1 cellular context compared by ENCODE assay signal in the genomic region with DNA sequence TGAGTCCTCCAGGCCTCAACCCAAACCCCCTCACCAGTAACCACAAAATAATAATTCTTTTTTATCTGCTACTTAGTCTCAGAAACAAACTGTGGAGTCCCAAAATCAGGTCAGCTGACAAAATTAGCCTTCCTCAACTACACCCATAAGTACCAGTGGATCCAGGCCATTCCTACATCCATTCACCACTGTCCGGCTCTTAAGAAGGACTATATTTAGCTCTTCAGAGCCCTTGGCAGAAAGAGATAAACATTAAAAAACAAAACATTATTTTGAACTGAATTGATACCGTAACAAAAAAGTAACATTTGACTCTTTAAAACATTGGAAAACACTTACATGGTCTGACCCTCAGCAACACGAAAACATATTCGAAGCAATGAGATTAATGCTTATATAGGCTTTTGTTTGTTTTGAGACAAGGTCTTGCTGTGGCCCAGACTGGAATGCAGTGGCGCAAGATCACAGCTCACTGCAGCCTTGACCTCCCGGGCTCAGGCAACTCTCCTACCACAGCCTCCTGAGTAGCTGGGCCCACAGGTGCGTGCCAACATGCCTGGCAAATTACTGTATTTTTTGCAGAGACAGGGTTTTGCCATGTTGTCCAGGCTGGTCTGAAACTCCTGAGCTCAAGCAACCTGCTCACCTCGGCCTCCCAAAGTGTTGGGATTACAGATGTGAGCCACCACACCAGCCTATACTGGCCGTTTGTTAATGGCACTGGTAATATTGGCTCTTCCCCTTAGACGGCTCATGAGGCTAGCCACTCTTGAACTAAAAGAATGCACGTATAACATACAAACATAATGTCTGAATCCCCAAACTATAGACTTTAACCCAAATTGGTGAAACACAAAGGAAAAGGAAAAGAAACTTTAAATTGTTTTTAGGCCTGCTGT.
TF ChIP-seq lines count a peak whose summit lies in the region.

No MANE protein-coding gene starts in this region.

TF ChIP-seq in HepG2, 621 proteins besides CTCF, POLR2A, EP300 and RAD21 (continued from another document and continues in another):
- TF ChIP-seq ETV6 (CRISPR knock-in tag; conservative IDR thresholded peaks at IDR 0.05) (no peak), HOXA7 (CRISPR knock-in tag; IDR thresholded peaks at IDR 0.05) (no peak), SAFB2 (CRISPR knock-in tag; IDR thresholded peaks at IDR 0.05; ENCODE audit: borderline replicate concordance, low read depth) (no peak), ZSCAN29 (CRISPR knock-in tag; conservative IDR thresholded peaks at IDR 0.05) (0 out of 2 replicates have a peak, but pooled peaks have one; percentile 62), AKAP8 (CRISPR knock-in tag; IDR thresholded peaks at IDR 0.05) (no peak), ZNF572 (CRISPR knock-in tag; IDR thresholded peaks at IDR 0.05) (no peak), KMT2A (CRISPR knock-in tag; IDR thresholded peaks at IDR 0.05) (peak; percentile 66; the same call in 1 of the 2 replicates), RXRA (CRISPR knock-in tag; IDR thresholded peaks at IDR 0.05) (peak; percentile 99), ZZZ3 (CRISPR knock-in tag; IDR thresholded peaks at IDR 0.05; ENCODE audit: borderline replicate concordance) (no peak), AGO2 (optimal IDR thresholded peaks at IDR 0.05; ENCODE audit: low read depth, low read length) (no peak), SAP130 (CRISPR knock-in tag; IDR thresholded peaks at IDR 0.05; ENCODE audit: low read depth) (peak; percentile 77), TBX2 (CRISPR knock-in tag; IDR thresholded peaks at IDR 0.05; ENCODE audit: borderline replicate concordance) (peak; percentile 89), RELA (CRISPR knock-in tag; IDR thresholded peaks at IDR 0.05) (no peak), DNMT1 (CRISPR knock-in tag; IDR thresholded peaks at IDR 0.05) (no peak), BORCS8-MEF2B (CRISPR knock-in tag; IDR thresholded peaks at IDR 0.05) (peak; percentile 71; the same call in 1 of the 2 replicates), ZKSCAN1 (IDR thresholded peaks at IDR 0.05; ENCODE audit: low read length) (peak; percentile 27; the same call in 1 of the 2 replicates), CC2D1A (CRISPR knock-in tag; IDR thresholded peaks at IDR 0.05) (0 out of 2 replicates have a peak, but pooled peaks have one; percentile 50), POGZ (CRISPR knock-in tag; IDR thresholded peaks at IDR 0.05) (peak; percentile 96), ZNF331 (CRISPR knock-in tag; IDR thresholded peaks at IDR 0.05) (peak; percentile 86), HOXD1 (CRISPR knock-in tag; IDR thresholded peaks at IDR 0.05) (peak; percentile 62; the same call in 1 of the 2 replicates), ADNP (CRISPR knock-in tag; IDR thresholded peaks at IDR 0.05) (0 out of 2 replicates have a peak, but pooled peaks have one; percentile 31), ZNF644 (CRISPR knock-in tag; IDR thresholded peaks at IDR 0.05; ENCODE audit: low read depth) (peak; percentile 96), MEIS2 (CRISPR knock-in tag; IDR thresholded peaks at IDR 0.05) (peak; percentile 79), RFXAP (CRISPR knock-in tag; IDR thresholded peaks at IDR 0.05; ENCODE audit: borderline replicate concordance) (peak; percentile 79; the same call in 1 of the 2 replicates), ZNF446 (CRISPR knock-in tag; IDR thresholded peaks at IDR 0.05) (no peak), ZNF263 (CRISPR knock-in tag; IDR thresholded peaks at IDR 0.05) (no peak), JUND (CRISPR knock-in tag; IDR thresholded peaks at IDR 0.05) (no peak), YEATS4 (CRISPR knock-in tag; IDR thresholded peaks at IDR 0.05; ENCODE audit: borderline replicate concordance) (peak; percentile 40; the same call in 1 of the 2 replicates), HNF4A (CRISPR knock-in tag; IDR thresholded peaks at IDR 0.05) (peak; percentile 85), SMYD3 (CRISPR knock-in tag; IDR thresholded peaks at IDR 0.05) (peak; percentile 22; the same call in 1 of the 2 replicates), RBFOX2 (IDR thresholded peaks at IDR 0.05; ENCODE audit: low read depth, low read length) (no peak), PRMT3 (CRISPR knock-in tag; IDR thresholded peaks at IDR 0.05; ENCODE audit: borderline replicate concordance, low read depth) (no peak)
- TF ChIP-seq, protein P1, sequence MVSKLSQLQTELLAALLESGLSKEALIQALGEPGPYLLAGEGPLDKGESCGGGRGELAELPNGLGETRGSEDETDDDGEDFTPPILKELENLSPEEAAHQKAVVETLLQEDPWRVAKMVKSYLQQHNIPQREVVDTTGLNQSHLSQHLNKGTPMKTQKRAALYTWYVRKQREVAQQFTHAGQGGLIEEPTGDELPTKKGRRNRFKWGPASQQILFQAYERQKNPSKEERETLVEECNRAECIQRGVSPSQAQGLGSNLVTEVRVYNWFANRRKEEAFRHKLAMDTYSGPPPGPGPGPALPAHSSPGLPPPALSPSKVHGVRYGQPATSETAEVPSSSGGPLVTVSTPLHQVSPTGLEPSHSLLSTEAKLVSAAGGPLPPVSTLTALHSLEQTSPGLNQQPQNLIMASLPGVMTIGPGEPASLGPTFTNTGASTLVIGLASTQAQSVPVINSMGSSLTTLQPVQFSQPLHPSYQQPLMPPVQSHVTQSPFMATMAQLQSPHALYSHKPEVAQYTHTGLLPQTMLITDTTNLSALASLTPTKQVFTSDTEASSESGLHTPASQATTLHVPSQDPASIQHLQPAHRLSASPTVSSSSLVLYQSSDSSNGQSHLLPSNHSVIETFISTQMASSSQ (IDR thresholded peaks at IDR 0.05; ENCODE audit: low read depth): 0 out of 2 replicates have a peak, but pooled peaks have one; percentile 42
- TF ChIP-seq, protein P1 (CRISPR knock-in tag; IDR thresholded peaks at IDR 0.05; ENCODE audit: borderline replicate concordance): peak; percentile 69; the same call in 1 of the 2 replicates
- TF ChIP-seq, protein P2, sequence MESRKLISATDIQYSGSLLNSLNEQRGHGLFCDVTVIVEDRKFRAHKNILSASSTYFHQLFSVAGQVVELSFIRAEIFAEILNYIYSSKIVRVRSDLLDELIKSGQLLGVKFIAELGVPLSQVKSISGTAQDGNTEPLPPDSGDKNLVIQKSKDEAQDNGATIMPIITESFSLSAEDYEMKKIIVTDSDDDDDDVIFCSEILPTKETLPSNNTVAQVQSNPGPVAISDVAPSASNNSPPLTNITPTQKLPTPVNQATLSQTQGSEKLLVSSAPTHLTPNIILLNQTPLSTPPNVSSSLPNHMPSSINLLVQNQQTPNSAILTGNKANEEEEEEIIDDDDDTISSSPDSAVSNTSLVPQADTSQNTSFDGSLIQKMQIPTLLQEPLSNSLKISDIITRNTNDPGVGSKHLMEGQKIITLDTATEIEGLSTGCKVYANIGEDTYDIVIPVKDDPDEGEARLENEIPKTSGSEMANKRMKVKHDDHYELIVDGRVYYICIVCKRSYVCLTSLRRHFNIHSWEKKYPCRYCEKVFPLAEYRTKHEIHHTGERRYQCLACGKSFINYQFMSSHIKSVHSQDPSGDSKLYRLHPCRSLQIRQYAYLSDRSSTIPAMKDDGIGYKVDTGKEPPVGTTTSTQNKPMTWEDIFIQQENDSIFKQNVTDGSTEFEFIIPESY (CRISPR knock-in tag; IDR thresholded peaks at IDR 0.05): peak; percentile 68; the same call in 1 of the 2 replicates
- TF ChIP-seq, protein P3, sequence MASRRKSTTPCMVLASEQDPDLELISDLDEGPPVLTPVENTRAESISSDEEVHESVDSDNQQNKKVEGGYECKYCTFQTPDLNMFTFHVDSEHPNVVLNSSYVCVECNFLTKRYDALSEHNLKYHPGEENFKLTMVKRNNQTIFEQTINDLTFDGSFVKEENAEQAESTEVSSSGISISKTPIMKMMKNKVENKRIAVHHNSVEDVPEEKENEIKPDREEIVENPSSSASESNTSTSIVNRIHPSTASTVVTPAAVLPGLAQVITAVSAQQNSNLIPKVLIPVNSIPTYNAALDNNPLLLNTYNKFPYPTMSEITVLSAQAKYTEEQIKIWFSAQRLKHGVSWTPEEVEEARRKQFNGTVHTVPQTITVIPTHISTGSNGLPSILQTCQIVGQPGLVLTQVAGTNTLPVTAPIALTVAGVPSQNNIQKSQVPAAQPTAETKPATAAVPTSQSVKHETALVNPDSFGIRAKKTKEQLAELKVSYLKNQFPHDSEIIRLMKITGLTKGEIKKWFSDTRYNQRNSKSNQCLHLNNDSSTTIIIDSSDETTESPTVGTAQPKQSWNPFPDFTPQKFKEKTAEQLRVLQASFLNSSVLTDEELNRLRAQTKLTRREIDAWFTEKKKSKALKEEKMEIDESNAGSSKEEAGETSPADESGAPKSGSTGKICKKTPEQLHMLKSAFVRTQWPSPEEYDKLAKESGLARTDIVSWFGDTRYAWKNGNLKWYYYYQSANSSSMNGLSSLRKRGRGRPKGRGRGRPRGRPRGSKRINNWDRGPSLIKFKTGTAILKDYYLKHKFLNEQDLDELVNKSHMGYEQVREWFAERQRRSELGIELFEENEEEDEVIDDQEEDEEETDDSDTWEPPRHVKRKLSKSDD (CRISPR knock-in tag; IDR thresholded peaks at IDR 0.05; ENCODE audit: low read depth): peak; percentile 53; the same call in 1 of the 2 replicates
- TF ChIP-seq, protein P4, sequence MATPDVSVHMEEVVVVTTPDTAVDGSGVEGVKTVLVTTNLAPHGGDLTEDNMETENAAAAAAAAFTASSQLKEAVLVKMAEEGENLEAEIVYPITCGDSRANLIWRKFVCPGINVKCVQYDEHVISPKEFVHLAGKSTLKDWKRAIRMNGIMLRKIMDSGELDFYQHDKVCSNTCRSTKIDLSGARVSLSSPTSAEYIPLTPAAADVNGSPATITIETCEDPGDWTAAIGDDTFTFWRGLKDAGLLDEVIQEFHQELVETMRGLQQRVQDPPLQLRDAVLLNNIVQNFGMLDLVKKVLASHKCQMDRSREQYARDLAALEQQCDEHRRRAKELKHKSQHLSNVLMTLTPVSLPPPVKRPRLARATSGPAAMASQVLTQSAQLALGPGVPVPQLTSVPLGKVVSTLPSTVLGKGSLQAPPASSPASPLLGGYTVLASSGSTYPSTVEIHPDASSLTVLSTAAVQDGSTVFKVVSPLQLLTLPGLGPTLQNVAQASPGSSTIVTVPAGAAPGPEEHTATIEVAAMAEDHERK (CRISPR knock-in tag; IDR thresholded peaks at IDR 0.05; ENCODE audit: low read depth): no peak
- TF ChIP-seq, protein P5, sequence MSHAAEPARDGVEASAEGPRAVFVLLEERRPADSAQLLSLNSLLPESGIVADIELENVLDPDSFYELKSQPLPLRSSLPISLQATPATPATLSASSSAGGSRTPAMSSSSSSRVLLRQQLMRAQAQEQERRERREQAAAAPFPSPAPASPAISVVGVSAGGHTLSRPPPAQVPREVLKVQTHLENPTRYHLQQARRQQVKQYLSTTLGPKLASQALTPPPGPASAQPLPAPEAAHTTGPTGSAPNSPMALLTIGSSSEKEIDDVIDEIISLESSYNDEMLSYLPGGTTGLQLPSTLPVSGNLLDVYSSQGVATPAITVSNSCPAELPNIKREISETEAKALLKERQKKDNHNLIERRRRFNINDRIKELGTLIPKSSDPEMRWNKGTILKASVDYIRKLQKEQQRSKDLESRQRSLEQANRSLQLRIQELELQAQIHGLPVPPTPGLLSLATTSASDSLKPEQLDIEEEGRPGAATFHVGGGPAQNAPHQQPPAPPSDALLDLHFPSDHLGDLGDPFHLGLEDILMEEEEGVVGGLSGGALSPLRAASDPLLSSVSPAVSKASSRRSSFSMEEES (CRISPR knock-in tag; IDR thresholded peaks at IDR 0.05): peak; percentile 63; the same call in 1 of the 2 replicates
- TF ChIP-seq, protein P6, sequence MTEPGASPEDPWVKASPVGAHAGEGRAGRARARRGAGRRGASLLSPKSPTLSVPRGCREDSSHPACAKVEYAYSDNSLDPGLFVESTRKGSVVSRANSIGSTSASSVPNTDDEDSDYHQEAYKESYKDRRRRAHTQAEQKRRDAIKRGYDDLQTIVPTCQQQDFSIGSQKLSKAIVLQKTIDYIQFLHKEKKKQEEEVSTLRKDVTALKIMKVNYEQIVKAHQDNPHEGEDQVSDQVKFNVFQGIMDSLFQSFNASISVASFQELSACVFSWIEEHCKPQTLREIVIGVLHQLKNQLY (CRISPR knock-in tag; IDR thresholded peaks at IDR 0.05): 0 out of 2 replicates have a peak, but pooled peaks have one; percentile 47
- TF ChIP-seq, protein P7, sequence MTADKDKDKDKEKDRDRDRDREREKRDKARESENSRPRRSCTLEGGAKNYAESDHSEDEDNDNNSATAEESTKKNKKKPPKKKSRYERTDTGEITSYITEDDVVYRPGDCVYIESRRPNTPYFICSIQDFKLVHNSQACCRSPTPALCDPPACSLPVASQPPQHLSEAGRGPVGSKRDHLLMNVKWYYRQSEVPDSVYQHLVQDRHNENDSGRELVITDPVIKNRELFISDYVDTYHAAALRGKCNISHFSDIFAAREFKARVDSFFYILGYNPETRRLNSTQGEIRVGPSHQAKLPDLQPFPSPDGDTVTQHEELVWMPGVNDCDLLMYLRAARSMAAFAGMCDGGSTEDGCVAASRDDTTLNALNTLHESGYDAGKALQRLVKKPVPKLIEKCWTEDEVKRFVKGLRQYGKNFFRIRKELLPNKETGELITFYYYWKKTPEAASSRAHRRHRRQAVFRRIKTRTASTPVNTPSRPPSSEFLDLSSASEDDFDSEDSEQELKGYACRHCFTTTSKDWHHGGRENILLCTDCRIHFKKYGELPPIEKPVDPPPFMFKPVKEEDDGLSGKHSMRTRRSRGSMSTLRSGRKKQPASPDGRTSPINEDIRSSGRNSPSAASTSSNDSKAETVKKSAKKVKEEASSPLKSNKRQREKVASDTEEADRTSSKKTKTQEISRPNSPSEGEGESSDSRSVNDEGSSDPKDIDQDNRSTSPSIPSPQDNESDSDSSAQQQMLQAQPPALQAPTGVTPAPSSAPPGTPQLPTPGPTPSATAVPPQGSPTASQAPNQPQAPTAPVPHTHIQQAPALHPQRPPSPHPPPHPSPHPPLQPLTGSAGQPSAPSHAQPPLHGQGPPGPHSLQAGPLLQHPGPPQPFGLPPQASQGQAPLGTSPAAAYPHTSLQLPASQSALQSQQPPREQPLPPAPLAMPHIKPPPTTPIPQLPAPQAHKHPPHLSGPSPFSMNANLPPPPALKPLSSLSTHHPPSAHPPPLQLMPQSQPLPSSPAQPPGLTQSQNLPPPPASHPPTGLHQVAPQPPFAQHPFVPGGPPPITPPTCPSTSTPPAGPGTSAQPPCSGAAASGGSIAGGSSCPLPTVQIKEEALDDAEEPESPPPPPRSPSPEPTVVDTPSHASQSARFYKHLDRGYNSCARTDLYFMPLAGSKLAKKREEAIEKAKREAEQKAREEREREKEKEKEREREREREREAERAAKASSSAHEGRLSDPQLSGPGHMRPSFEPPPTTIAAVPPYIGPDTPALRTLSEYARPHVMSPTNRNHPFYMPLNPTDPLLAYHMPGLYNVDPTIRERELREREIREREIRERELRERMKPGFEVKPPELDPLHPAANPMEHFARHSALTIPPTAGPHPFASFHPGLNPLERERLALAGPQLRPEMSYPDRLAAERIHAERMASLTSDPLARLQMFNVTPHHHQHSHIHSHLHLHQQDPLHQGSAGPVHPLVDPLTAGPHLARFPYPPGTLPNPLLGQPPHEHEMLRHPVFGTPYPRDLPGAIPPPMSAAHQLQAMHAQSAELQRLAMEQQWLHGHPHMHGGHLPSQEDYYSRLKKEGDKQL (CRISPR knock-in tag; IDR thresholded peaks at IDR 0.05; ENCODE audit: low read depth): peak; percentile 75
